In the genomic region with DNA sequence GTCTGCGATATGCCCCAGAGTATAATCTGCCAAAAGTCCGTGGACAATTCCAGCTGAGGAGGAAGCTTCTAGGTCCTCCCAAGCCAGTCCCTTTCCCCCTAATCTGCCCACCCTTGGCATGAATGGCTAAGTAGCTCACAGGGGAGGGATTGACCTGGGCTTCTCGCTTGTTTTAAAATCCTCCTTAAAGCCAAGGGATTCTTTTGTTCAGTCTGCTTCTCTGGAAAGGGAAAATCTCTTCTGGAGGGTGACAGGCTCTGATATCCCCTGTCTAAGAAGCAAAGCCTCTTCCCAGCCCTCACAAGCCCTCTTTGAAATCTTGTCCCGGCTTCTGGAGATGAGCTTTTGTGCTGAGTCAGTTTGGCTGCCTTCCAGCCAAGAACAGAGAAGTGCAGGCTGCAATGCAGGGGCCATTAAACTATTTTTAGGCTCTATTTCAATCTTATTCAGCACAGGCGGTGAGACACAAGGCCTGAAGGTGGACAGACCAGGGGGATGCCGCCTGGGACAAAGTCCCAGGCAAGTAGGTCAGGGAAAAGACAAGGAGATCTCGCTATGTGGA, we compare ENCODE assay signal across 9 cellular contexts. TPM values are rescaled to one million over a fixed set of nuclear protein-coding genes. Genes with fewer than 3 reads are reported as not detected.
DNase-seq lines count a peak whose midpoint lies in the region; ATAC-seq lines count a peak whose summit lies in the region.
"Had no signal": no experiment of that assay in that cellular context is flagged by ENCODE, and none has a peak within 500 bp of the region (broad histone marks: within the 10 kb centered on the region; RNA-seq: fewer than 3 reads in every experiment).

No MANE protein-coding gene starts in this region.

- no peaks in the 10 kb centered on the region for H3K27me3 Mint-ChIP-seq in CD4-positive, alpha-beta memory T cell

- peak; percentile 23 for DNase-seq in ACHN
- peak; percentile 52 for DNase-seq in KBM-7
- peak; percentile 76 for DNase-seq in astrocyte of the hippocampus (ENCODE audit: low read depth, low spot score)
- DNase-seq in iris pigment epithelial cell (ENCODE audit: low read depth): peak; percentile 83
- no peak for DNase-seq in CD4-positive, alpha-beta memory T cell
- no peak for DNase-seq in DMS153 (lab: John Stamatoyannopoulos, UW)

- no peaks in the 10 kb centered on the region for H3K4me1 Mint-ChIP-seq in CD4-positive, alpha-beta memory T cell

- no peaks in the 10 kb centered on the region for H3K27me3 ChIP-seq in CD4-positive, alpha-beta memory T cell (ENCODE audit: insufficient read depth, low read length)

- ATAC-seq in HG02798 (IDR thresholded peaks at IDR 0.05; ENCODE audit: poor library complexity, unreplicated experiment): no peak
- ATAC-seq in HG02642 (IDR thresholded peaks at IDR 0.05; ENCODE audit: poor library complexity, unreplicated experiment): no peak
- ATAC-seq: mucosa of descending colon had no signal

- H3K9me3 ChIP-seq in CD4-positive, alpha-beta memory T cell (ENCODE audit: control insufficient read depth in 1 of 2, low read length in 2 of 2): no peaks in the 10 kb centered on the region
- H3K9me3 ChIP-seq: mucosa of descending colon had no signal

- no peaks in the 10 kb centered on the region for H3K9me3 Mint-ChIP-seq in CD4-positive, alpha-beta memory T cell

- H3K27ac ChIP-seq in CD4-positive, alpha-beta memory T cell (ENCODE audit: low read depth, low read length): no peak overlapping the region

- in situ Hi-C loops in ACHN (cut with HindIII; ENCODE audit: low pct_ligation_motif_present, low pct_unique_long_range_greater_than_20kb, low sequenced_read_pairs): no loop called here
- in situ Hi-C loops in KBM-7 (cut with MboI; ENCODE audit: low pct_unique_long_range_greater_than_20kb, low sequenced_read_pairs): no loop called here

- no peak overlapping the region for H3K4me3 Mint-ChIP-seq in CD4-positive, alpha-beta memory T cell

- H3K4me3 ChIP-seq in CD4-positive, alpha-beta memory T cell (ENCODE audit: low read length in 2 of 2): no peak overlapping the region
- H3K4me3 ChIP-seq: mucosa of descending colon had no signal

- intact Hi-C loops in CD4-positive, alpha-beta memory T cell (cut with micrococcal nuclease): no loop called here

- peaks cover 23% of the 10 kb centered on the region for H3K36me3 ChIP-seq in CD4-positive, alpha-beta memory T cell (ENCODE audit: insufficient read depth, low read length)

- CTCF ChIA-PET in CD4-positive, alpha-beta memory T cell (lab: Charles Lee; ENCODE audit: partially characterized antibody): no interaction called here

- POLR2A ChIA-PET in CD4-positive, alpha-beta memory T cell (lab: Charles Lee; ENCODE audit: partially characterized antibody): no interaction called here

- H3K36me3 Mint-ChIP-seq in CD4-positive, alpha-beta memory T cell: peaks cover 23 to 39% of the 10 kb centered on the region in 2 donors

- peak overlapping the region in 2 of 7 donors; percentile 24 to 62 for H3K27ac Mint-ChIP-seq in CD4-positive, alpha-beta memory T cell

- no peaks in the 10 kb centered on the region for H3K4me1 ChIP-seq in CD4-positive, alpha-beta memory T cell (ENCODE audit: insufficient read depth, low read length)

RNA-seq across cellular contexts. Expression of a gene that starts 23.9 kb away (rescaled TPM):
- total RNA-seq in CD4-positive, alpha-beta memory T cell: under 1 TPM; 0.47 to 0.61 TPM
- polyA plus RNA-seq in CD4-positive, alpha-beta memory T cell: 1 to 10 TPM in 1 of 2 donors, not detected in 1; 1.1 TPM

RNA-seq across cellular contexts. Expression of a gene that starts 49.7 kb away (rescaled TPM):
- 10 to 100 TPM; 57.6 to 57.7 TPM for total RNA-seq in CD4-positive, alpha-beta memory T cell
- polyA plus RNA-seq in CD4-positive, alpha-beta memory T cell: 10 to 100 TPM; 24.6 to 27.5 TPM

Comparison
In these comparisons a context has a peak if more than half of its experiments do, and no peak if none do; other contexts are left out.
1. DNase-seq: peak in ACHN (single experiment), KBM-7 (single experiment), astrocyte of the hippocampus (single experiment) and iris pigment epithelial cell (single experiment); none in CD4-positive, alpha-beta memory T cell (0 of 5) and DMS153 (single experiment).